In the genomic region with DNA sequence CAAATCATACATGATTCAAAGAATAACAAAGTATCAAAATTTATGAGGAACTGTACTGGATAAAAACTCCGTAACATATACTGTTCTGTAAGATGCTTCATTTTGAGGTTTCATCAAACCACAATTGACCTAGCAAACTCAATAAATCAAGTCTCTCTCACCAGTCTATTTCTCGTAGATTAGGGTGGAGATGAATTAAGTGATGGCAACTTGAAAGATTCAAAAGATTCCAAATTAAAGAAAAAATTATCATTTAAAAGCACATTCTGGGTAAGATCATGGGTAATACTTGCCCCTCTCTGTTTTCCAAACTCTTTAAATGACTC, we compare ENCODE assay signal across 16 cellular contexts.
DNase-seq lines count a peak whose midpoint lies in the region; ATAC-seq and TF ChIP-seq lines count a peak whose summit lies in the region.
"Had no signal": no experiment of that assay in that cellular context is flagged by ENCODE, and none has a peak within 500 bp of the region (broad histone marks: within the 10 kb centered on the region; RNA-seq: fewer than 3 reads in every experiment).

No MANE protein-coding gene starts in this region.

- in situ Hi-C loops in HAP-1 (cut with MboI; ENCODE audit: low sequenced_read_pairs) = no loop called here

- peaks cover 12% of the 10 kb centered on the region for H3K4me1 ChIP-seq in OCI-LY7 (ENCODE audit: insufficient read depth, low read length, poor library complexity, severe bottlenecking)
- H3K4me1 ChIP-seq in HAP-1 = no peaks in the 10 kb centered on the region

- peak overlapping the region; percentile 31; the same call in 1 of the 2 replicates for H2AFZ ChIP-seq in OCI-LY7 (ENCODE audit: low read length)

- no peak overlapping the region for H3K4me3 ChIP-seq in OCI-LY7 (ENCODE audit: low read depth, low read length, poor library complexity, severe bottlenecking)
- H3K4me3 ChIP-seq in HAP-1 = no peak overlapping the region
- H3K4me3 ChIP-seq: upper lobe of right lung had no signal

- peak overlapping the region; percentile 55 for H3K4me3 Mint-ChIP-seq in natural killer cell treated with Interleukin-12 subunit alpha and Interleukin-12 subunit beta and Interleukin-15 and Interleukin-18, amount 100 ng/mL, for 72 hours
- H3K4me3 Mint-ChIP-seq in natural killer cell = no peak overlapping the region
- H3K4me3 Mint-ChIP-seq: dendritic cell treated with granulocyte-macrophage colony-stimulating factor and Interleukin-4, amounts not matched to agents 40 ng/mL and 50 ng/mL, for 4 days had no signal

- H3K9me2 ChIP-seq in OCI-LY7 (ENCODE audit: insufficient read depth, low read length) = no peaks in the 10 kb centered on the region

- ATAC-seq in natural killer cell treated with Interleukin-12 subunit alpha and Interleukin-12 subunit beta and Interleukin-15 and Interleukin-18, amount 100 ng/mL, for 72 hours = no peak
- ATAC-seq in natural killer cell (no peak), HG02852 (IDR thresholded peaks at IDR 0.05; ENCODE audit: unreplicated experiment) (no peak)

- POLR2A ChIA-PET in OCI-LY7 (lab: Charles Lee) = no interaction called here

- H3K79me2 ChIP-seq in OCI-LY7 (ENCODE audit: insufficient read depth, low read depth, low read length) = no peaks in the 10 kb centered on the region

- H3K9me3 ChIP-seq in OCI-LY7 (ENCODE audit: low read length) = no peaks in the 10 kb centered on the region
- no peaks in the 10 kb centered on the region for H3K9me3 ChIP-seq in HAP-1
- H3K9me3 ChIP-seq: upper lobe of right lung had no signal

- H3K36me3 ChIP-seq in OCI-LY7 (ENCODE audit: insufficient read depth, low read length) (no peaks in the 10 kb centered on the region), HAP-1 (replicated peaks) (no peaks in the 10 kb centered on the region)

- H3K4me1 Mint-ChIP-seq in natural killer cell treated with Interleukin-12 subunit alpha and Interleukin-12 subunit beta and Interleukin-15 and Interleukin-18, amount 100 ng/mL, for 72 hours (ENCODE audit: low read depth in 2 of 2) = peaks cover 8 to 17% of the 10 kb centered on the region in 2 donors
- H3K4me1 Mint-ChIP-seq in natural killer cell = peaks cover 0 to 16% of the 10 kb centered on the region in 2 donors

- H3K27ac ChIP-seq in OCI-LY7 (ENCODE audit: low read depth, low read length, poor library complexity, severe bottlenecking) = no peak overlapping the region
- peak overlapping the region; percentile 52 for H3K27ac ChIP-seq in epithelial cell of prostate
- H3K27ac ChIP-seq: upper lobe of right lung had no signal

- DNase-seq in natural killer cell treated with Interleukin-12 subunit alpha and Interleukin-12 subunit beta and Interleukin-15 and Interleukin-18, amount 100 ng/mL, for 72 hours (ENCODE audit: low spot score) = no peak
- no peak for DNase-seq in natural killer cell
- no peak for DNase-seq in OCI-LY7 (ENCODE audit: low spot score)
- DNase-seq in epithelial cell of prostate (ENCODE audit: low read depth, low spot score) = no peak
- no peak for DNase-seq in NCI-H2081 treated with DMSO at 0.1 percent for 48 hours (lab: John Stamatoyannopoulos, UW)
- no peak for DNase-seq in C1 segment of cervical spinal cord (lab: John Stamatoyannopoulos, UW)
- no peak for DNase-seq in HAP-1 (ENCODE audit: low spot score in 2 of 2)
- DNase-seq: activated CD8-positive, alpha-beta memory T cell treated with anti-CD3 and anti-CD28 coated beads for 24 hours; activated effector memory CD4-positive, alpha-beta T cell treated with anti-CD3 and anti-CD28 coated beads, Interleukin-2, amount 50 U/mL, for 16 hours; naive B cell; NCI-H146; NCI-H510A; stimulated activated CD4-positive, alpha-beta T cell treated with anti-CD3 and anti-CD28 coated beads, Interleukin-2, amount 100 ng/mL, for 48 hours; upper lobe of right lung had no signal

- no peaks in the 10 kb centered on the region for H4K20me1 ChIP-seq in OCI-LY7 (ENCODE audit: insufficient read depth, low read length)

- TF ChIP-seq CTCF in natural killer cell (IDR thresholded peaks at IDR 0.05) (no peak), OCI-LY7 (conservative IDR thresholded peaks at IDR 0.05; ENCODE audit: low read length) (no peak)

- peak overlapping the region; percentile 53; the same call in 1 of the 2 replicates for H3K4me2 ChIP-seq in OCI-LY7 (ENCODE audit: low read length)

- CTCF ChIA-PET in OCI-LY7 (lab: Charles Lee; ENCODE audit: unreplicated experiment) = no interaction called here

- peak overlapping the region; percentile 36 to 68 for H3K27ac Mint-ChIP-seq in natural killer cell treated with Interleukin-12 subunit alpha and Interleukin-12 subunit beta and Interleukin-15 and Interleukin-18, amount 100 ng/mL, for 72 hours
- H3K27ac Mint-ChIP-seq in natural killer cell = no peak overlapping the region

- BruUV-seq in OCI-LY7 (replicated peaks; lab: Mats Ljungman, UMichigan) = no TSS peak

- no peaks in the 10 kb centered on the region for H3K27me3 Mint-ChIP-seq in natural killer cell treated with Interleukin-12 subunit alpha and Interleukin-12 subunit beta and Interleukin-15 and Interleukin-18, amount 100 ng/mL, for 72 hours
- no peaks in the 10 kb centered on the region for H3K27me3 Mint-ChIP-seq in natural killer cell (ENCODE audit: low read depth in 2 of 2)
- H3K27me3 Mint-ChIP-seq: dendritic cell treated with granulocyte-macrophage colony-stimulating factor and Interleukin-4, amounts not matched to agents 40 ng/mL and 50 ng/mL, for 4 days; naive B cell had no signal

- no peaks in the 10 kb centered on the region for H3K9me3 Mint-ChIP-seq in natural killer cell treated with Interleukin-12 subunit alpha and Interleukin-12 subunit beta and Interleukin-15 and Interleukin-18, amount 100 ng/mL, for 72 hours
- no peaks in the 10 kb centered on the region for H3K9me3 Mint-ChIP-seq in natural killer cell
- H3K9me3 Mint-ChIP-seq: dendritic cell treated with granulocyte-macrophage colony-stimulating factor and Interleukin-4, amounts not matched to agents 40 ng/mL and 50 ng/mL, for 4 days had no signal

- H3K36me3 Mint-ChIP-seq in natural killer cell treated with Interleukin-12 subunit alpha and Interleukin-12 subunit beta and Interleukin-15 and Interleukin-18, amount 100 ng/mL, for 72 hours = no peaks in the 10 kb centered on the region
- no peaks in the 10 kb centered on the region for H3K36me3 Mint-ChIP-seq in natural killer cell

- intact Hi-C loops in natural killer cell (cut with micrococcal nuclease) (no loop called here), OCI-LY7 (cut with micrococcal nuclease; ENCODE audit: unreplicated experiment) (no loop called here)

- H3K27me3 ChIP-seq in HAP-1 (ENCODE audit: low read depth) = no peaks in the 10 kb centered on the region
- H3K27me3 ChIP-seq: upper lobe of right lung had no signal

Comparison
In these comparisons a context has a peak if more than half of its experiments do, and no peak if none do; other contexts are left out.
1. H3K27ac Mint-ChIP-seq: peak in natural killer cell treated with Interleukin-12 subunit alpha and Interleukin-12 subunit beta and Interleukin-15 and Interleukin-18, amount 100 ng/mL, for 72 hours (2 of 2); none in natural killer cell (0 of 2).